ENCODE assay signal across 8 cellular contexts in genomic region chr17:56819431-56820145, GRCh38. TPM values are rescaled to one million over a fixed set of nuclear protein-coding genes. Genes with fewer than 3 reads are reported as not detected.
A peak's percentile ranks its signal among the peaks of the same experiment; 100 is the strongest.
DNase-seq lines count a peak whose midpoint lies in the region; ATAC-seq and TF ChIP-seq lines count a peak whose summit lies in the region.

No MANE protein-coding gene starts in this region.

- intact Hi-C loops in activated CD4-positive, alpha-beta memory T cell treated with anti-CD3 and anti-CD28 coated beads for 36 hours (cut with micrococcal nuclease) = loop anchor here (1.0 kb wide), 3 partner anchors 14 to 142 kb away; partner anchors contain the start of genes C17orf67 and COIL

- POLR2A ChIA-PET in activated CD4-positive, alpha-beta memory T cell treated with anti-CD3 and anti-CD28 coated beads for 36 hours (lab: Charles Lee) = interaction anchor here (0.9 kb wide), 1 partner anchor 13 kb away, joined by 3 read pairs; no protein-coding TSS in a partner anchor

- H3K4me3 ChIP-seq in AG10803 (ENCODE audit: low read length) = no peak overlapping the region

- peak; percentile 84 for TF ChIP-seq CTCF in AG10803 (conservative IDR thresholded peaks at IDR 0.05; ENCODE audit: low read length)

- no peak overlapping the region for H3K27ac Mint-ChIP-seq in activated CD4-positive, alpha-beta memory T cell treated with anti-CD3 and anti-CD28 coated beads for 36 hours

- H3K27me3 Mint-ChIP-seq in activated CD4-positive, alpha-beta memory T cell treated with anti-CD3 and anti-CD28 coated beads for 36 hours = no peaks in the 10 kb centered on the region

- DNase-seq in AG10803 (ENCODE audit: low read depth) (peak; percentile 68), NCI-H82 treated with DMSO at 0.1 percent for 48 hours (lab: John Stamatoyannopoulos, UW; ENCODE audit: unreplicated experiment) (peak; percentile 77), midbrain (lab: John Stamatoyannopoulos, UW) (peak; percentile 34)
- DNase-seq in activated CD4-positive, alpha-beta memory T cell treated with anti-CD3 and anti-CD28 coated beads for 36 hours = peak; percentile 83
- peak; percentile 45 for DNase-seq in effector CD8-positive, alpha-beta T cell (lab: John Stamatoyannopoulos, UW)
- peak; percentile 81 for DNase-seq in stimulated activated CD8-positive, alpha-beta memory T cell treated with anti-CD3 and anti-CD28 coated beads, Interleukin-4, amount 100 ng/mL, for 48 hours

- no peaks in the 10 kb centered on the region for H3K9me3 Mint-ChIP-seq in activated CD4-positive, alpha-beta memory T cell treated with anti-CD3 and anti-CD28 coated beads for 36 hours

- ATAC-seq in GM19043 (IDR thresholded peaks at IDR 0.05; ENCODE audit: low read depth, unreplicated experiment) (peak; percentile 81), HG03565 (IDR thresholded peaks at IDR 0.05; ENCODE audit: unreplicated experiment) (peak; percentile 65)

- CTCF ChIA-PET in activated CD4-positive, alpha-beta memory T cell treated with anti-CD3 and anti-CD28 coated beads for 36 hours (lab: Charles Lee) = interaction anchor here (0.7 to 7.6 kb wide), 32 partner anchors 9 to 190 kb away, joined by 3 to 85 read pairs (median 4); partner anchors contain the start of genes C17orf67, DGKE, SCPEP1 and TRIM25

- peaks cover 27% of the 10 kb centered on the region for H3K4me1 Mint-ChIP-seq in activated CD4-positive, alpha-beta memory T cell treated with anti-CD3 and anti-CD28 coated beads for 36 hours (ENCODE audit: low read depth)

- no peak overlapping the region for H3K4me3 Mint-ChIP-seq in activated CD4-positive, alpha-beta memory T cell treated with anti-CD3 and anti-CD28 coated beads for 36 hours

- peaks cover 7% of the 10 kb centered on the region for H3K36me3 Mint-ChIP-seq in activated CD4-positive, alpha-beta memory T cell treated with anti-CD3 and anti-CD28 coated beads for 36 hours

RNA-seq across cellular contexts. Expression of gene C17orf67, which starts 14.1 kb away (rescaled TPM):
- 1 to 10 TPM; 3.6 to 3.9 TPM for total RNA-seq in activated CD4-positive, alpha-beta memory T cell treated with anti-CD3 and anti-CD28 coated beads for 36 hours

RNA-seq across cellular contexts. Expression of gene DGKE, which starts 14.4 kb away (rescaled TPM):
- total RNA-seq in activated CD4-positive, alpha-beta memory T cell treated with anti-CD3 and anti-CD28 coated beads for 36 hours = 10 to 100 TPM; 23.3 to 25.6 TPM
